In genomic region chr1:216433175-216433574, GRCh38 we compare ENCODE assay signal across 26 cellular contexts. TPM values are rescaled to one million over a fixed set of nuclear protein-coding genes. Genes with fewer than 3 reads are reported as not detected.
"Had no signal": no experiment of that assay in that cellular context is flagged by ENCODE, and none has a peak within 500 bp of the region (broad histone marks: within the 10 kb centered on the region; RNA-seq: fewer than 3 reads in every experiment).

No MANE protein-coding gene starts in this region.

- H3K4me1 ChIP-seq: neural progenitor cell, parathyroid adenoma, psoas muscle, stomach, thyroid gland, tibial nerve, upper lobe of left lung, vagina had no signal

- H3K27me3 ChIP-seq: neural progenitor cell, ovary, stomach, thyroid gland, tibial nerve, upper lobe of left lung, vagina had no signal

- H3K4me3 ChIP-seq: neural progenitor cell, ovary, psoas muscle, skin epidermis, stomach, thoracic aorta, thyroid gland, tibial nerve, upper lobe of left lung, vagina had no signal

- H3K36me3 ChIP-seq: neural progenitor cell, ovary, stomach, thoracic aorta, thyroid gland, tibial nerve, upper lobe of left lung, vagina had no signal

- H3K9ac ChIP-seq: neural progenitor cell, parathyroid adenoma had no signal

- H3K79me2 ChIP-seq: parathyroid adenoma had no signal

- DNase-seq: naive thymus-derived CD4-positive, alpha-beta T cell; natural killer cell; occipital lobe; ovary; posterior cingulate gyrus; psoas muscle; right cardiac atrium; stimulated activated CD4-positive, alpha-beta T cell treated with anti-CD3 and anti-CD28 coated beads, Interleukin-15, amount 100 ng/mL, for 24 hours; stimulated activated CD4-positive, alpha-beta T cell treated with anti-CD3 and anti-CD28 coated beads, Interleukin-2, amount 100 ng/mL, for 24 hours; stimulated activated CD4-positive, alpha-beta T cell treated with anti-CD3 and anti-CD28 coated beads, Interleukin-2, amount 100 ng/mL, for 48 hours; stimulated activated CD4-positive, alpha-beta T cell treated with anti-CD3 and anti-CD28 coated beads, Interleukin-4, amount 100 ng/mL, for 24 hours; stimulated activated naive B cell treated with anti-CD40 and anti-IgM and Interleukin-4, amounts not matched to agents 10 μg/mL and 1 μg/mL and 100 μg/mL, for 72 hours; stimulated activated naive CD4-positive, alpha-beta T cell treated with Interleukin-2 at 50 U/mL for 16 hours; stomach; thyroid gland; trophoblast cell; upper lobe of left lung had no signal

- ATAC-seq: naive thymus-derived CD4-positive, alpha-beta T cell; natural killer cell; psoas muscle; right cardiac atrium; sciatic nerve; stimulated activated effector memory CD8-positive, alpha-beta T cell treated with anti-CD3 and anti-CD28 coated beads, Interleukin-12 subunit alpha, Interleukin-12 subunit beta, amount 100 ng/mL, for 72 hours; stimulated activated naive B cell treated with anti-CD40 and anti-IgM and Interleukin-4, amounts not matched to agents 10 μg/mL and 1 μg/mL and 100 μg/mL, for 72 hours had no signal

- FAIRE-seq: urothelium cell line had no signal

- H3K9me3 ChIP-seq: ovary, psoas muscle, stomach, thoracic aorta, thyroid gland, tibial nerve, upper lobe of left lung, vagina had no signal

- H3K27ac ChIP-seq: neural progenitor cell, ovary, parathyroid adenoma, psoas muscle, skin epidermis, stomach, thoracic aorta, thyroid gland, tibial nerve, upper lobe of left lung, vagina had no signal

- H2AFZ ChIP-seq: neural progenitor cell, parathyroid adenoma had no signal

- H3K4me2 ChIP-seq: neural progenitor cell had no signal

RNA-seq across cellular contexts. Expression of gene USH2A, which starts 9.9 kb away (rescaled TPM):
- total RNA-seq: naive thymus-derived CD4-positive, alpha-beta T cell; natural killer cell; thoracic aorta had no signal
- polyA plus RNA-seq: naive thymus-derived CD4-positive, alpha-beta T cell; stomach had no signal
